In genomic region chr5:169648725-169649124, GRCh38 we compare ENCODE assay signal across 9 cellular contexts. TPM values are rescaled to one million over a fixed set of nuclear protein-coding genes. Genes with fewer than 3 reads are reported as not detected.
A peak's percentile ranks its signal among the peaks of the same experiment; 100 is the strongest.
DNase-seq lines count a peak whose midpoint lies in the region; ATAC-seq and TF ChIP-seq lines count a peak whose summit lies in the region.
"Had no signal": no experiment of that assay in that cellular context is flagged by ENCODE, and none has a peak within 500 bp of the region (broad histone marks: within the 10 kb centered on the region; RNA-seq: fewer than 3 reads in every experiment).

No MANE protein-coding gene starts in this region.

- no peaks in the 10 kb centered on the region for H3K79me2 ChIP-seq in neural progenitor cell (ENCODE audit: low read depth)

- ATAC-seq in GM21367 (IDR thresholded peaks at IDR 0.05; ENCODE audit: unreplicated experiment) (no peak), GM18858 (IDR thresholded peaks at IDR 0.05; ENCODE audit: unreplicated experiment) (no peak)

- no peak overlapping the region for H2AFZ ChIP-seq in neural progenitor cell (replicated peaks)

- H3K4me3 ChIP-seq in HL-60 (replicated peaks; ENCODE audit: insufficient read depth, low read length): no peak overlapping the region
- no peak overlapping the region for H3K4me3 ChIP-seq in astrocyte of the cerebellum (ENCODE audit: low read depth, low read length)
- H3K4me3 ChIP-seq in neural progenitor cell: no peak overlapping the region

- no peaks in the 10 kb centered on the region for H3K36me3 Mint-ChIP-seq in neural progenitor cell

- H4K20me1 ChIP-seq in neural progenitor cell (ENCODE audit: low read depth): no peaks in the 10 kb centered on the region

- peaks cover 16% of the 10 kb centered on the region for H3K4me1 Mint-ChIP-seq in neural progenitor cell

- H3K9ac ChIP-seq in neural progenitor cell: no peak overlapping the region

- no peak overlapping the region for H3K4me2 ChIP-seq in neural progenitor cell

- H3K27ac ChIP-seq in HL-60 (replicated peaks): 0 out of 2 replicates have a peak overlapping the region, but pooled peaks have one; percentile 43
- no peak overlapping the region for H3K27ac ChIP-seq in neural progenitor cell
- H3K27ac ChIP-seq: 22Rv1 had no signal

- H3K9me3 Mint-ChIP-seq in neural progenitor cell: no peaks in the 10 kb centered on the region

- H3K27ac Mint-ChIP-seq in neural progenitor cell: no peak overlapping the region

- H3K4me1 ChIP-seq in neural progenitor cell: peaks cover 8% of the 10 kb centered on the region

- peaks cover 10% of the 10 kb centered on the region for H3K27me3 Mint-ChIP-seq in neural progenitor cell (ENCODE audit: insufficient read depth, low read depth)

- TF ChIP-seq CTCF in HL-60 (IDR thresholded peaks at IDR 0.05; ENCODE audit: insufficient read depth, low read length): no peak
- TF ChIP-seq CTCF in astrocyte of the cerebellum (IDR thresholded peaks at IDR 0.05; ENCODE audit: low read depth, low read length, missing control alignments): peak; percentile 19
- peak; percentile 15 for TF ChIP-seq CTCF in neural progenitor cell (IDR thresholded peaks at IDR 0.05)

- in situ Hi-C loops in astrocyte of the cerebellum (cut with HindIII; ENCODE audit: low sequenced_read_pairs): no loop called here

- no peaks in the 10 kb centered on the region for H3F3A ChIP-seq in neural progenitor cell (ENCODE audit: low read depth)

- no peak overlapping the region for H3K4me3 Mint-ChIP-seq in neural progenitor cell

- DNase-seq in NCI-H1694 (lab: John Stamatoyannopoulos, UW): peak; percentile 4
- no peak for DNase-seq in NCI-H1694 treated with DMSO at 0.1 percent for 48 hours (lab: John Stamatoyannopoulos, UW)
- DNase-seq in HL-60 (ENCODE audit: low read depth in 1 of 2, low spot score in 1 of 2): no peak
- DNase-seq in astrocyte of the cerebellum (ENCODE audit: low read depth): peak; percentile 45
- DNase-seq in neural progenitor cell (ENCODE audit: low spot score): no peak
- DNase-seq in NCI-H2107 (lab: John Stamatoyannopoulos, UW): no peak

- H3K36me3 ChIP-seq in neural progenitor cell: no peaks in the 10 kb centered on the region

- H3K9me3 ChIP-seq in neural progenitor cell (ENCODE audit: low read depth): no peaks in the 10 kb centered on the region

- H3K27me3 ChIP-seq in HL-60 (ENCODE audit: insufficient read depth, poor library complexity, severe bottlenecking) (no peaks in the 10 kb centered on the region), neural progenitor cell (no peaks in the 10 kb centered on the region)

RNA-seq across cellular contexts. Expression of gene DOCK2, which starts 11.7 kb away (rescaled TPM):
- total RNA-seq in neural progenitor cell (ENCODE audit: low replicate concordance): 1.1 and 1.7 TPM in 2 replicates

Comparison
In these comparisons a context has a peak if more than half of its experiments do, and no peak if none do; other contexts are left out.
1. DNase-seq: peak in NCI-H1694 (single experiment) and astrocyte of the cerebellum (single experiment); none in NCI-H1694 treated with DMSO at 0.1 percent for 48 hours (single experiment), HL-60 (0 of 2), neural progenitor cell (single experiment) and NCI-H2107 (single experiment).